20 cellular contexts compared by ENCODE assay signal in the genomic region with DNA sequence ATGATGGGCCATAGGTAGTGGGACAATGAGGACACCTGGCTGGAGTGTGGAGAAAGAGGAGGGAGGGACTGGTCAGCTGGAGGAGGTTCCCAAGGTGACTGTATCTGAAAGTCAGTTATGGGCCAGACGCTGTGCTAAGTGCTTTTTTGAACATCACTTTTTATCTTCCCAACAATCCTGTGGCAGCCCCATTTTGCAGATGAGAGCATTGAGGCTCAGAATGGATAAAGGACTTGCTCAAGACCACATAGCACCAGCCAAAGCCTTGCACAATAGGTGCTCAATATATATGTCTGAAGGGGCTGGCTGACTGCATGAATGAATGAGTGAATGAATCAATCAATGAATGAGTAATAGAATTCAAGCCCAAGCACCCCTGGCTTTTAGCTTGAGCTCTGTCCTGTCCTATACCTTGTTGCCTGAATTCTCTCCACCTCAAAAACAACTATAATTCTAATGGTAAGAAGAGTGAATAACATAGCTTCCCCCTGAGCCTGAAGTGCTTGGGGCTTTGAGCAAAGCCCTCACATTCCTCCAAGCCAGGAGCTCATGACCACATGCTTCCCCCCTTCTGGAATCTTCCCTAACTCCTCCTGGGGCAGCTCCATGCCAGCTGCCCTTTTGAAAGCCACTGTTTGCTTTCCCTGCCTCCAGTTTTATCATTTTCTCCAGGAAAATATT.
DNase-seq lines count a peak whose midpoint lies in the region; ATAC-seq, FAIRE-seq and TF ChIP-seq lines count a peak whose summit lies in the region.
"Had no signal": no experiment of that assay in that cellular context is flagged by ENCODE, and none has a peak within 500 bp of the region (broad histone marks: within the 10 kb centered on the region; RNA-seq: fewer than 3 reads in every experiment).

No MANE protein-coding gene starts in this region.

- no peak for ATAC-seq in left lobe of liver
- ATAC-seq: Right ventricle myocardium inferior had no signal

- POLR2A ChIA-PET in PC-9 (lab: Charles Lee; ENCODE audit: unreplicated experiment): interaction anchor here (0.7 kb wide), 1 partner anchor 113 kb away, joined by 3 read pairs; no protein-coding TSS in a partner anchor

- H3K27ac ChIP-seq in right atrium auricular region (no peak overlapping the region), left ventricle myocardium inferior (replicated peaks) (no peak overlapping the region), PC-9 (no peak overlapping the region), stomach (peak overlapping the region in 4 of 5 donors; percentile 23 to 53 (median 42))
- H3K27ac ChIP-seq: KMS-11, SJSA1 had no signal

- H3K36me3 ChIP-seq in right atrium auricular region (no peaks in the 10 kb centered on the region), left ventricle myocardium inferior (no peaks in the 10 kb centered on the region), PC-9 (ENCODE audit: low read depth) (no peaks in the 10 kb centered on the region), stomach (no peaks in the 10 kb centered on the region)
- H3K36me3 ChIP-seq: BE2C, SJSA1 had no signal

- no peak overlapping the region for H2AFZ ChIP-seq in PC-9
- H2AFZ ChIP-seq: GM23338 had no signal

- H3K4me2 ChIP-seq in PC-9: 0 out of 2 replicates have a peak overlapping the region, but pooled peaks have one; percentile 10
- H3K4me2 ChIP-seq: GM23338, KMS-11 had no signal

- no peaks in the 10 kb centered on the region for H4K20me1 ChIP-seq in PC-9 (ENCODE audit: insufficient read depth)

- H3K9me2 ChIP-seq in PC-9 (ENCODE audit: insufficient read depth): no peaks in the 10 kb centered on the region

- H3F3A ChIP-seq in PC-9 (ENCODE audit: insufficient read depth, low read depth): peaks cover 9% of the 10 kb centered on the region; the same call in 1 of the 2 replicates

- CTCF ChIA-PET in PC-9 (lab: Charles Lee): no interaction called here

- DNase-seq in right atrium auricular region (ENCODE audit: low spot score) (peak; percentile 5), left ventricle myocardium inferior (no peak), PC-9 (no peak), left lobe of liver (ENCODE audit: low spot score) (peak; percentile 21), stomach (no peak), amygdala (lab: John Stamatoyannopoulos, UW) (no peak), RCC 7860 (ENCODE audit: low spot score) (no peak), cerebellar nuclear complex (lab: John Stamatoyannopoulos, UW) (no peak)
- DNase-seq: BE2C; CD4-positive, alpha-beta T cell; DND-41; HCEC 1CT; NCI-H2029 treated with DMSO at 0.1 percent for 48 hours; NCI-H226; NK-92 treated with Interleukin-12 subunit alpha and Interleukin-12 subunit beta, amount 100 ng/mL, for 24 hours had no signal

- intact Hi-C loops in left ventricle myocardium inferior (cut with micrococcal nuclease): no loop called here
- intact Hi-C loops in PC-9 (cut with micrococcal nuclease; ENCODE audit: unreplicated experiment): loop anchor here (2.0 to 5.0 kb wide), 2 partner anchors 119 to 495 kb away; no protein-coding TSS in a partner anchor
- intact Hi-C loops in stomach (cut with DNase I; ENCODE audit: low total_unique reads): no loop called here

- WGBS in stomach, 5 donors: 0 to 68% (median 26%) methylated on average over 1 of the region's 1 CpG

- TF ChIP-seq POLR2A in stomach (IDR thresholded peaks at IDR 0.05): no peak

- H3K9me3 ChIP-seq in right atrium auricular region (no peaks in the 10 kb centered on the region), left ventricle myocardium inferior (replicated peaks) (no peaks in the 10 kb centered on the region), PC-9 (ENCODE audit: insufficient read depth, low read depth) (no peaks in the 10 kb centered on the region), stomach (no peaks in the 10 kb centered on the region)
- H3K9me3 ChIP-seq: BE2C, SJSA1 had no signal

- H3K79me2 ChIP-seq in PC-9 (ENCODE audit: low read depth): no peaks in the 10 kb centered on the region

- no peak for FAIRE-seq in RCC 7860 (lab: Jason Lieb, UNC)
- FAIRE-seq: GM12891 had no signal

- no peak overlapping the region for H3K4me3 ChIP-seq in right atrium auricular region
- H3K4me3 ChIP-seq in left ventricle myocardium inferior: no peak overlapping the region
- no peak overlapping the region for H3K4me3 ChIP-seq in PC-9
- H3K4me3 ChIP-seq in stomach: no peak overlapping the region
- H3K4me3 ChIP-seq: GM23338, SJSA1 had no signal

- H3K4me1 ChIP-seq in right atrium auricular region: no peaks in the 10 kb centered on the region
- H3K4me1 ChIP-seq in left ventricle myocardium inferior: no peaks in the 10 kb centered on the region
- peaks cover 10% of the 10 kb centered on the region for H3K4me1 ChIP-seq in PC-9 (replicated peaks; ENCODE audit: insufficient read depth)
- peaks cover 11 to 23% (median 16%) of the 10 kb centered on the region in 4 donors for H3K4me1 ChIP-seq in stomach
- H3K4me1 ChIP-seq: BE2C had no signal

- no peaks in the 10 kb centered on the region for H3K27me3 ChIP-seq in right atrium auricular region
- H3K27me3 ChIP-seq in left ventricle myocardium inferior (ENCODE audit: low read depth): peaks cover 14% of the 10 kb centered on the region
- peaks cover 10% of the 10 kb centered on the region for H3K27me3 ChIP-seq in PC-9 (ENCODE audit: insufficient read depth, low read depth)
- H3K27me3 ChIP-seq in stomach: peaks cover 0 to 10% (median 0%) of the 10 kb centered on the region in 3 donors
- H3K27me3 ChIP-seq: BE2C, SJSA1 had no signal

- BruUV-seq in PC-9 (replicated peaks; lab: Mats Ljungman, UMichigan): no TSS peak

- TF ChIP-seq EP300 in stomach (IDR thresholded peaks at IDR 0.05): no peak

- TF ChIP-seq CTCF in right atrium auricular region (IDR thresholded peaks at IDR 0.05): no peak
- TF ChIP-seq CTCF in left ventricle myocardium inferior (IDR thresholded peaks at IDR 0.05; ENCODE audit: borderline replicate concordance): no peak
- no peak for TF ChIP-seq CTCF in PC-9 (conservative IDR thresholded peaks at IDR 0.05)
- no peak for TF ChIP-seq CTCF in stomach (IDR thresholded peaks at IDR 0.05)

Comparison
In these comparisons a context has a peak if more than half of its experiments do, and no peak if none do; other contexts are left out.
1. DNase-seq: peak in right atrium auricular region (single experiment) and left lobe of liver (single experiment); none in left ventricle myocardium inferior (single experiment), PC-9 (0 of 2), stomach (single experiment), amygdala (0 of 56), RCC 7860 (single experiment) and cerebellar nuclear complex (0 of 2).
2. H3K27ac ChIP-seq: peak in stomach (4 of 5); none in right atrium auricular region (0 of 2), left ventricle myocardium inferior (single experiment) and PC-9 (single experiment).